Comparison of ENCODE assay signal across 21 cellular contexts in the genomic region with DNA sequence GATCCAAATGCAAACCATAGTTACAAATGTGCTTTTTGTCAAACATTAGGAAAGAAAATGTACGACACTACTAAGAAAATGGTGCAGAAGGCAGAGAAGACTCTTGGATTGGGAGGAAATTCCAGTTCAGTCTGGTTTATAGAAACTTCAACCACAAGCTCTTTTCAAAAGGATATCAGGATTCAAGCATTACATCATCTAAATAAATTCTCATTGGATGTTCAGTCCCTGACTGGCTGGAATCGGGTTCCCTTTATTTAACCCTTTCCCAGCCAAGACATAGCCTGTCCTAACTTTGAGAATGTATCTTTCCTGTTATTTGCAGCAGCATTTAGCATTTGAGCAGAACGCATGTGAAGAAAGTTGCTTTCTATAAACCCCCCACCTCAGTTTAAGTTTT.
DNase-seq lines count a peak whose midpoint lies in the region; ATAC-seq, FAIRE-seq and TF ChIP-seq lines count a peak whose summit lies in the region.
"Had no signal": no experiment of that assay in that cellular context is flagged by ENCODE, and none has a peak within 500 bp of the region (broad histone marks: within the 10 kb centered on the region; RNA-seq: fewer than 3 reads in every experiment).

No MANE protein-coding gene starts in this region.

- no peak overlapping the region for H2AFZ ChIP-seq in astrocyte (ENCODE audit: low read depth, low read length)

- POLR2A ChIA-PET in AG04450 (lab: Yijun Ruan, JAX) (interaction anchor here (0.6 to 1.1 kb wide), 3 partner anchors 11 to 250 kb away, joined by 3 to 5 read pairs (median 4); no protein-coding TSS in a partner anchor), T-cell (lab: Charles Lee) (no interaction called here)

- H3K27me3 ChIP-seq in AG04450 (ENCODE audit: control insufficient read depth, insufficient read depth, low read length) (no peaks in the 10 kb centered on the region), astrocyte (ENCODE audit: insufficient read depth, low read length) (no peaks in the 10 kb centered on the region)
- H3K27me3 ChIP-seq: gastroesophageal sphincter had no signal

- H3K27me3 Mint-ChIP-seq in astrocyte (ENCODE audit: low read depth, unreplicated experiment) (no peaks in the 10 kb centered on the region), T-cell (peaks cover 5 to 14% of the 10 kb centered on the region in 2 donors)
- H3K27me3 Mint-ChIP-seq: activated naive CD8-positive, alpha-beta T cell treated with anti-CD3 and anti-CD28 coated beads, Interleukin-2, amount 50 U/mL, for 24 hours had no signal

- H3K4me3 Mint-ChIP-seq in astrocyte (ENCODE audit: unreplicated experiment), result no peak overlapping the region
- H3K4me3 Mint-ChIP-seq in T-cell, result no peak overlapping the region
- H3K4me3 Mint-ChIP-seq: activated naive CD8-positive, alpha-beta T cell treated with anti-CD3 and anti-CD28 coated beads, Interleukin-2, amount 50 U/mL, for 24 hours; neural crest cell had no signal

- H3K27ac ChIP-seq in AG04450 (ENCODE audit: low read depth, low read length) (peak overlapping the region; percentile 66), astrocyte (ENCODE audit: low read depth, low read length) (no peak overlapping the region)
- H3K27ac ChIP-seq: gastroesophageal sphincter had no signal

- H3K9me3 ChIP-seq in AG04450 (ENCODE audit: control insufficient read depth, insufficient read depth, low read length), result no peaks in the 10 kb centered on the region
- no peaks in the 10 kb centered on the region for H3K9me3 ChIP-seq in astrocyte (ENCODE audit: insufficient read depth, low read depth, low read length)
- H3K9me3 ChIP-seq: gastroesophageal sphincter, HAP-1 had no signal

- H3K27ac Mint-ChIP-seq in astrocyte (ENCODE audit: unreplicated experiment), result peak overlapping the region; percentile 70
- H3K27ac Mint-ChIP-seq in T-cell, result no peak overlapping the region
- H3K27ac Mint-ChIP-seq: activated naive CD8-positive, alpha-beta T cell treated with anti-CD3 and anti-CD28 coated beads, Interleukin-2, amount 50 U/mL, for 24 hours had no signal

- H3K4me3 ChIP-seq in AG04450 (ENCODE audit: low read depth, low read length) (no peak overlapping the region), astrocyte (ENCODE audit: insufficient read depth, low read depth, low read length) (no peak overlapping the region)
- H3K4me3 ChIP-seq: gastroesophageal sphincter, GM12878, HAP-1 had no signal

- TF ChIP-seq CTCF in AG04450 (IDR thresholded peaks at IDR 0.05; ENCODE audit: low read depth, low read length) (no peak), astrocyte (IDR thresholded peaks at IDR 0.05; ENCODE audit: insufficient read depth, low read depth, low read length) (no peak)

- H4K20me1 ChIP-seq in astrocyte (ENCODE audit: insufficient read depth, low read length), result no peaks in the 10 kb centered on the region

- H3K4me2 ChIP-seq in astrocyte (ENCODE audit: low read length), result no peak overlapping the region

- ATAC-seq in GM21723 (IDR thresholded peaks at IDR 0.05; ENCODE audit: unreplicated experiment) (no peak), GM21423 (IDR thresholded peaks at IDR 0.05; ENCODE audit: unreplicated experiment) (no peak), T-cell (replicated peaks in 1 of 4) (no peak)
- ATAC-seq: activated naive CD8-positive, alpha-beta T cell treated with anti-CD3 and anti-CD28 coated beads, Interleukin-2, amount 50 U/mL, for 24 hours; gastroesophageal sphincter; GM12878; Panc1 had no signal

- H3K36me3 ChIP-seq in astrocyte (ENCODE audit: insufficient read depth, low read length), result no peaks in the 10 kb centered on the region
- H3K36me3 ChIP-seq: gastroesophageal sphincter, HAP-1 had no signal

- H3K4me1 ChIP-seq in astrocyte (ENCODE audit: insufficient read depth, low read length), result no peaks in the 10 kb centered on the region
- H3K4me1 ChIP-seq: gastroesophageal sphincter, HAP-1 had no signal

- no peaks in the 10 kb centered on the region for H3K79me2 ChIP-seq in astrocyte (ENCODE audit: insufficient read depth, low read length)

- peaks cover 5% of the 10 kb centered on the region for H3K9me3 Mint-ChIP-seq in astrocyte (ENCODE audit: unreplicated experiment)
- H3K9me3 Mint-ChIP-seq in T-cell, result no peaks in the 10 kb centered on the region
- H3K9me3 Mint-ChIP-seq: activated naive CD8-positive, alpha-beta T cell treated with anti-CD3 and anti-CD28 coated beads, Interleukin-2, amount 50 U/mL, for 24 hours had no signal

- no peak for FAIRE-seq in astrocyte (lab: Jason Lieb, UNC)
- FAIRE-seq: endometrium, G401.6, GM12878, HTR-8/SVneo, islet of Langerhans had no signal

- H3K4me1 Mint-ChIP-seq in astrocyte (ENCODE audit: low read depth, unreplicated experiment), result peaks cover 29% of the 10 kb centered on the region
- H3K4me1 Mint-ChIP-seq in T-cell, result no peaks in the 10 kb centered on the region
- H3K4me1 Mint-ChIP-seq: activated naive CD8-positive, alpha-beta T cell treated with anti-CD3 and anti-CD28 coated beads, Interleukin-2, amount 50 U/mL, for 24 hours; neural crest cell had no signal

- DNase-seq in AG04450 (ENCODE audit: low read depth, low spot score) (peak; percentile 53), HT1080 (ENCODE audit: low read depth) (peak; percentile 4), astrocyte (ENCODE audit: low read depth) (peak; percentile 76), left kidney (ENCODE audit: low read depth, low spot score) (peak; percentile 66), T-cell (no peak)
- DNase-seq in stimulated activated CD4-positive, alpha-beta T cell treated with anti-CD3 and anti-CD28 coated beads, Interleukin-4, amount 100 ng/mL, for 24 hours, result no peak
- DNase-seq: activated CD4-positive, alpha-beta T cell treated with anti-CD3 and anti-CD28 coated beads, Interleukin-2, amount 50 U/mL, for 4 hours; activated naive CD8-positive, alpha-beta T cell treated with anti-CD3 and anti-CD28 coated beads, Interleukin-2, amount 50 U/mL, for 24 hours; NCI-H146; NCI-H748 treated with DMSO at 0.1 percent for 48 hours had no signal

- CTCF ChIA-PET in AG04450 (lab: Charles Lee), result interaction anchor here (1.2 to 1.5 kb wide), 2 partner anchors 187 to 440 kb away, joined by 4 to 6 read pairs; no protein-coding TSS in a partner anchor
- CTCF ChIA-PET in T-cell (lab: Charles Lee), result no interaction called here

- H3K36me3 Mint-ChIP-seq in astrocyte (ENCODE audit: low read depth, unreplicated experiment) (no peaks in the 10 kb centered on the region), T-cell (no peaks in the 10 kb centered on the region)

- no peak overlapping the region for H3K9ac ChIP-seq in astrocyte (ENCODE audit: low read length)

Comparison
In these comparisons a context has a peak if more than half of its experiments do, and no peak if none do; other contexts are left out.
1. DNase-seq: peak in AG04450 (single experiment), HT1080 (single experiment), astrocyte (single experiment) and left kidney (single experiment); none in stimulated activated CD4-positive, alpha-beta T cell treated with anti-CD3 and anti-CD28 coated beads, Interleukin-4, amount 100 ng/mL, for 24 hours (single experiment) and T-cell (0 of 34).